In genomic region chr15:33710746-33711145, GRCh38 we compare ENCODE assay signal across 17 cellular contexts.
DNase-seq lines count a peak whose midpoint lies in the region; TF ChIP-seq lines count a peak whose summit lies in the region.
"Had no signal": no experiment of that assay in that cellular context is flagged by ENCODE, and none has a peak within 500 bp of the region (broad histone marks: within the 10 kb centered on the region; RNA-seq: fewer than 3 reads in every experiment).

No MANE protein-coding gene starts in this region.

- H3K9me3 ChIP-seq in NT2/D1 (ENCODE audit: insufficient read depth, low read length) (peaks cover 30% of the 10 kb centered on the region; the same call in 1 of the 2 replicates), iPS-18c (ENCODE audit: control insufficient read depth, insufficient read depth, low read length) (peaks cover 14% of the 10 kb centered on the region), OCI-LY7 (ENCODE audit: low read length) (0 out of 2 replicates have a peak, but pooled peaks cover 7% of the 10 kb centered on the region)
- H3K9me3 ChIP-seq: Caco-2 had no signal

- POLR2A ChIA-PET in OCI-LY7 (lab: Charles Lee), result no interaction called here

- H3K79me2 ChIP-seq in OCI-LY7 (ENCODE audit: insufficient read depth, low read depth, low read length), result no peaks in the 10 kb centered on the region

- DNase-seq in ELF-1 (ENCODE audit: low read depth, low spot score), result peak; percentile 10
- DNase-seq in NT2/D1 (ENCODE audit: low read depth, low spot score), result peak; percentile 67
- DNase-seq in OCI-LY7 (ENCODE audit: low spot score), result no peak
- no peak for DNase-seq in occipital lobe (lab: John Stamatoyannopoulos, UW)
- DNase-seq: AML-193; Caco-2; Calu3; CD4-positive, alpha-beta T cell; CD8-positive, alpha-beta T cell; DMS79 treated with DMSO at 0.1 percent for 48 hours; GDM1 had no signal

- no peak overlapping the region for H3K4me3 ChIP-seq in NT2/D1 (ENCODE audit: insufficient read length, low read depth)
- peak overlapping the region; percentile 16; the same call in 1 of the 2 replicates for H3K4me3 ChIP-seq in iPS-18c (ENCODE audit: insufficient read depth, low read depth, low read length)
- no peak overlapping the region for H3K4me3 ChIP-seq in OCI-LY7 (ENCODE audit: low read depth, low read length, poor library complexity, severe bottlenecking)
- H3K4me3 ChIP-seq: A549; BLaER1 treated with 17β-estradiol and CSF1 and Interleukin-3, amounts not matched to agents 10 nM and 100 nM; GM12878 had no signal

- no peaks in the 10 kb centered on the region for H4K20me1 ChIP-seq in OCI-LY7 (ENCODE audit: insufficient read depth, low read length)
- H4K20me1 ChIP-seq: BLaER1 treated with 17β-estradiol and CSF1 and Interleukin-3, amounts not matched to agents 10 nM and 100 nM had no signal

- H3K4me2 ChIP-seq in OCI-LY7 (ENCODE audit: low read length), result no peak overlapping the region
- H3K4me2 ChIP-seq: A549; BLaER1 treated with 17β-estradiol and CSF1 and Interleukin-3, amounts not matched to agents 10 nM and 100 nM had no signal

- H3K36me3 ChIP-seq in NT2/D1 (ENCODE audit: insufficient read depth, insufficient read length, low read length), result no peaks in the 10 kb centered on the region
- H3K36me3 ChIP-seq in OCI-LY7 (ENCODE audit: insufficient read depth, low read length), result no peaks in the 10 kb centered on the region
- H3K36me3 ChIP-seq: BLaER1 treated with 17β-estradiol and CSF1 and Interleukin-3, amounts not matched to agents 10 nM and 100 nM had no signal

- no peak overlapping the region for H3K9ac ChIP-seq in NT2/D1 (ENCODE audit: insufficient read length, low read depth)
- H3K9ac ChIP-seq: BLaER1 treated with 17β-estradiol and CSF1 and Interleukin-3, amounts not matched to agents 10 nM and 100 nM had no signal

- BruUV-seq in OCI-LY7 (replicated peaks; lab: Mats Ljungman, UMichigan), result no TSS peak

- intact Hi-C loops in OCI-LY7 (cut with micrococcal nuclease; ENCODE audit: unreplicated experiment), result no loop called here

- no peak overlapping the region for H3K27ac ChIP-seq in OCI-LY7 (ENCODE audit: low read depth, low read length, poor library complexity, severe bottlenecking)
- H3K27ac ChIP-seq: 22Rv1; A549; BLaER1 treated with 17β-estradiol and CSF1 and Interleukin-3, amounts not matched to agents 10 nM and 100 nM; C4-2B had no signal

- no peaks in the 10 kb centered on the region for H3K27me3 ChIP-seq in NT2/D1 (ENCODE audit: insufficient read depth, insufficient read length)
- H3K27me3 ChIP-seq: BLaER1 treated with 17β-estradiol and CSF1 and Interleukin-3, amounts not matched to agents 10 nM and 100 nM had no signal

- CTCF ChIA-PET in OCI-LY7 (lab: Charles Lee; ENCODE audit: unreplicated experiment), result no interaction called here

- no peak for TF ChIP-seq CTCF in OCI-LY7 (conservative IDR thresholded peaks at IDR 0.05; ENCODE audit: low read length)

- no peaks in the 10 kb centered on the region for H3K9me2 ChIP-seq in OCI-LY7 (ENCODE audit: insufficient read depth, low read length)

- H2AFZ ChIP-seq in OCI-LY7 (ENCODE audit: low read length), result no peak overlapping the region

- H3K4me1 ChIP-seq in NT2/D1 (ENCODE audit: insufficient read depth, insufficient read length) (no peaks in the 10 kb centered on the region), OCI-LY7 (ENCODE audit: insufficient read depth, low read length, poor library complexity, severe bottlenecking) (no peaks in the 10 kb centered on the region)
- H3K4me1 ChIP-seq: A549; BLaER1 treated with 17β-estradiol and CSF1 and Interleukin-3, amounts not matched to agents 10 nM and 100 nM; Caco-2 had no signal

Comparison
In these comparisons a context has a peak if more than half of its experiments do, and no peak if none do; other contexts are left out.
1. DNase-seq: peak in ELF-1 (single experiment) and NT2/D1 (single experiment); none in OCI-LY7 (single experiment) and occipital lobe (single experiment).